Comparison of ENCODE assay signal across 8 cellular contexts in the genomic region with DNA sequence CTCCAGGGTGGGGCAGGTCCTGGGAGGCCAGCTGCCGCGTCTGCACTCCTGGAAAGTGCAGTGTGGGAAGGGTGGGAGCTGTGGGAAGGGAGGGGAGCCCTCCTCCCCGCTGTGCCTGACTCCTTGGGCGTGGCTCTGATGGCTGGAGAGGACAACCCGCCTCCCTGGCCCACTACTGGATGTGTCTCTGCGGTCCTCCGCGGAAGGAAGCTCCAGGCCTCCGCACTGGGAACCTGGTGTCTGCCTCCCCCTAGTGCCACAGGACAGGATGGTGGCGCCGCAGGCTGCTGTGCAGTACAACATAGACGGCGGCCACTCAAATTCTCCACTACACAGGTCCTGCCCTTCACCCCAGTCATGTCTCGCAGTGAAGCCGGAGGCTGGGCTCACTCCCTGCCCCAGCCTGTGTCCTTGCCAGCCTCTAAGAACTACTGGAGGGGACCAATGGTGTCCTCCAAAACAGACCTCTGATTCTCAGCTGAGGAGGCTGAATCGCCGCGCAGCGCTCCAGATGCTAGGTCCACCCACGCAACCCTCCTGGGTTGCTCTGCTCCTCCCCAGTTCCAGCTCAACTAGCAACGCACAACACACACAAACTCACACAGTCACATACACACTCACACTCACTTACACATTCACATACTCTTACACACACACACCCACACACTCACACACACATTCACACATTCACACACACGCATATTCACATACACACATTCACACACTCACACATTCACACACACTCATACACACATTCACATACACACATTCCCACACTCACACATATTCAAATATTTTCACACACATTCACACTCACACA. TPM values are rescaled to one million over a fixed set of nuclear protein-coding genes. Genes with fewer than 3 reads are reported as not detected.
DNase-seq lines count a peak whose midpoint lies in the region; ATAC-seq and TF ChIP-seq lines count a peak whose summit lies in the region.

No MANE protein-coding gene starts in this region.

- H3K4me1 ChIP-seq in GM23248 (ENCODE audit: insufficient read depth): no peaks in the 10 kb centered on the region

- WGBS in GM23248 (ENCODE audit: low coverage in 1 of 2, low lambda C conversion rate in 2 of 2, missing lambda C conversion rate in 2 of 2), 2 experiments: 6 to 17% methylated on average over 16 to 20 of the region's 22 CpGs

- DNase-seq in GM23248: peak; percentile 75
- peak; percentile 83 for DNase-seq in NCI-H510A treated with DMSO at 0.1 percent for 48 hours (lab: John Stamatoyannopoulos, UW)
- peak; percentile 75 for DNase-seq in activated CD8-positive, alpha-beta memory T cell treated with anti-CD3 and anti-CD28 coated beads for 24 hours
- peak; percentile 47 for DNase-seq in fibroblast of gingiva (ENCODE audit: low read depth)

- no peak overlapping the region for H3K4me2 ChIP-seq in GM23248 (ENCODE audit: unreplicated experiment)
- no peak overlapping the region for H3K4me2 ChIP-seq in neural cell (ENCODE audit: low read length)

- in situ Hi-C loops in GM23248 (cut with MboI): loop anchor here (10.0 kb wide), 1 partner anchor 375 kb away; no protein-coding TSS in a partner anchor

- ATAC-seq in GM21528 (IDR thresholded peaks at IDR 0.05; ENCODE audit: low FRiP score, unreplicated experiment) (no peak), GM18517 (IDR thresholded peaks at IDR 0.05; ENCODE audit: unreplicated experiment) (no peak)

- H3K79me2 ChIP-seq in GM23248 (ENCODE audit: insufficient read depth) (no peaks in the 10 kb centered on the region), neural cell (replicated peaks; ENCODE audit: insufficient read depth, low read length) (no peaks in the 10 kb centered on the region)

- H3K36me3 ChIP-seq in GM23248 (ENCODE audit: low read depth) (no peaks in the 10 kb centered on the region), neural cell (ENCODE audit: insufficient read depth, low read length) (no peaks in the 10 kb centered on the region)

- H3K4me3 ChIP-seq in GM23248 (no peak overlapping the region), neural cell (ENCODE audit: low read length) (no peak overlapping the region)

- H3F3A ChIP-seq in GM23248 (ENCODE audit: insufficient read depth) (no peaks in the 10 kb centered on the region), neural cell (ENCODE audit: insufficient read depth, low read length, poor library complexity, severe bottlenecking) (no peaks in the 10 kb centered on the region)

- no peak for TF ChIP-seq EP300 in neural cell (conservative IDR thresholded peaks at IDR 0.05; ENCODE audit: poor library complexity, severe bottlenecking)

- H3K27ac ChIP-seq in C4-2B: no peak overlapping the region
- no peak overlapping the region for H3K27ac ChIP-seq in GM23248
- H3K27ac ChIP-seq in neural cell (ENCODE audit: low read length): no peak overlapping the region

- no peaks in the 10 kb centered on the region for H3K9me3 ChIP-seq in GM23248 (ENCODE audit: low read depth)
- H3K9me3 ChIP-seq in neural cell (ENCODE audit: low read length): no peaks in the 10 kb centered on the region

- H3K27me3 ChIP-seq in GM23248 (replicated peaks; ENCODE audit: insufficient read depth) (peaks cover 7% of the 10 kb centered on the region; the same call in 1 of the 2 replicates), neural cell (ENCODE audit: insufficient read depth, low read depth, low read length) (no peaks in the 10 kb centered on the region)

- H3K9ac ChIP-seq in GM23248 (no peak overlapping the region), neural cell (ENCODE audit: low read length) (no peak overlapping the region)

- H2AFZ ChIP-seq in GM23248 (0 out of 2 replicates have a peak overlapping the region, but pooled peaks have one; percentile 36), neural cell (ENCODE audit: low read depth, low read length) (no peak overlapping the region)

- TF ChIP-seq CTCF in C4-2B (conservative IDR thresholded peaks at IDR 0.05): peak; percentile 76
- TF ChIP-seq CTCF in neural cell (IDR thresholded peaks at IDR 0.05; ENCODE audit: poor library complexity, severe bottlenecking): peak; percentile 88

- TF ChIP-seq RAD21 in neural cell (conservative IDR thresholded peaks at IDR 0.05): peak; percentile 94

- H4K20me1 ChIP-seq in GM23248 (ENCODE audit: insufficient read depth) (no peaks in the 10 kb centered on the region), neural cell (ENCODE audit: insufficient read depth) (no peaks in the 10 kb centered on the region)

- H3K9me2 ChIP-seq in GM23248 (ENCODE audit: insufficient read depth) (no peaks in the 10 kb centered on the region), neural cell (ENCODE audit: insufficient read depth, low read length) (no peaks in the 10 kb centered on the region)

TF ChIP-seq in neural cell, 6 proteins besides CTCF, POLR2A, EP300 and RAD21:
- TF ChIP-seq MXI1 (conservative IDR thresholded peaks at IDR 0.05; ENCODE audit: poor library complexity, severe bottlenecking) (no peak), POLR2AphosphoS5 (IDR thresholded peaks at IDR 0.05) (no peak), EZH2 (IDR thresholded peaks at IDR 0.05; ENCODE audit: borderline replicate concordance, insufficient read depth, low read length, poor library complexity, severe bottlenecking) (no peak), SMC3 (conservative IDR thresholded peaks at IDR 0.05; ENCODE audit: poor library complexity) (peak; percentile 95), TAF1 (IDR thresholded peaks at IDR 0.05; ENCODE audit: low read depth) (no peak)

RNA-seq across cellular contexts. Expression of gene DSCAML1, which starts 12.4 kb away (rescaled TPM):
- not detected in 2 replicates for total RNA-seq in GM23248 (2014; rRNA removed; shearing (Covaris generic))
- not detected in 2 replicates for polyA plus RNA-seq in GM23248 (2016; fragmentation: Nextera tagmentation; extraction: Ambion mirVana)
- 0.86 and 1.3 TPM in 2 replicates for polyA plus RNA-seq in neural cell
- 2.2 and 2.4 TPM in 2 replicates for polyA minus RNA-seq in neural cell

RNA-seq across cellular contexts. Expression of gene FXYD2, which starts 15.1 kb away (rescaled TPM):
- not detected in 2 replicates for total RNA-seq in GM23248 (2014; rRNA removed; shearing (Covaris generic))
- polyA plus RNA-seq in GM23248 (2016; fragmentation: Nextera tagmentation; extraction: Ambion mirVana): not detected in 2 replicates
- polyA plus RNA-seq in neural cell: 1.9 and 4.8 TPM in 2 replicates
- polyA minus RNA-seq in neural cell: 2.9 and 3.4 TPM in 2 replicates
